In genomic region chr3:50130436-50130835, GRCh38 we compare ENCODE assay signal across 2 cellular contexts.
TF ChIP-seq lines count a peak whose summit lies in the region.

No MANE protein-coding gene starts in this region.

TF ChIP-seq in Ishikawa, 13 proteins besides CTCF, POLR2A, EP300 and RAD21:
- no peak for TF ChIP-seq CREB1 (IDR thresholded peaks at IDR 0.05; ENCODE audit: low read depth)
- peak; percentile 77 for TF ChIP-seq REST (IDR thresholded peaks at IDR 0.05; ENCODE audit: low read depth)

TF ChIP-seq in H1, 55 proteins besides CTCF, POLR2A, EP300 and RAD21:
- TF ChIP-seq SIN3A (conservative IDR thresholded peaks at IDR 0.05 in 1 of 2, IDR thresholded peaks at IDR 0.05 in 1 of 2; ENCODE audit: low read depth in 1 of 2, low read length in 2 of 2) = peak; percentile 42 to 71; a peak in 1 of 4 replicates
- no peak for TF ChIP-seq SAP30 (IDR thresholded peaks at IDR 0.05; ENCODE audit: insufficient read depth, insufficient replicate concordance, low read length)
